Comparison of ENCODE assay signal across 8 cellular contexts in the genomic region with DNA sequence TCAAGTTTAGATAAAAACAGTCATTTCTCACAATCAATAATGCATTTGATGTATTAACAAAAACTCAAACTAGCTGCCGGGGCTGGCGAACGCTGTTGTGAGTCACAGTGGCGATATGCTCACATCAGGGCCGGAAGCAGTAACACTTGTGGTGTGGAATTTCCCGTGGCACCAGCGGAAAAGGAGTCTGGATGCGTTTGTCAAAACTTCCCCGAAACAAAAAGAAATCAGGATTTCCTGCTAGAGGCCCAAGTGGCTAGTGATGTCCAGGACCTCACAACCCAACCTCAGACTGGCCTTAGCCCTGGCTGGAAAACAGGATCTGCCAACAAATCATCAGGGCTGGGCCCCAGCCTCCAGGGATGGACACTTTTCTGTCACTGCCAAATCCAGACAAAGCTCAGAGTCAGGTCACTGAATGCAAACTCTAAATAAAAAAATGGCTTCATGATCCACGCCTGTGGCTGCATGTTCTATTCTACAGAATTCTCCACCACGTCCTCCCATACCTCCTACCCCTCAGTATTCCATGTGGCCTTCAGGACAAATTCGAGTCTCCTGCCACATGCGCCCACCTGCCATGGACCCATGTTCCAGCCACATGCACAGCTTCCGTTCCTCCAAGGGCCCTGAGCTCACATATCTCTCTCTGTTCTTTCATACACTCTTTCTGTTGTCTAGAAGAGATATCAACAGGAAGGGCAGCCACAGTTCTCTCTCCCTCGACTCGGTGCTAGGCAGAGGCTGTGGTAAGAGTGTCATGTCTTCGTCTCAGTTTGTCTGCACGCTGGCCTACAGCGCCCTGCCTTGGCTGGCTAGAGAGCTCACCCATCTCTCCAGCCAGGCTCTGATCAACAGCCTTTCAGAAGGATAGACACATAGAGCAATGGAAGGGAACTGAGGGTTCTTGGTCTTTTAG. TPM values are rescaled to one million over a fixed set of nuclear protein-coding genes. Genes with fewer than 3 reads are reported as not detected.
A peak's percentile ranks its signal among the peaks of the same experiment; 100 is the strongest.
DNase-seq lines count a peak whose midpoint lies in the region; ATAC-seq, FAIRE-seq and TF ChIP-seq lines count a peak whose summit lies in the region.

No MANE protein-coding gene starts in this region.

- intact Hi-C loops in K562 (cut with micrococcal nuclease) = no loop called here
- intact Hi-C loops in upper lobe of right lung (cut with DNase I) = no loop called here

- H3K4me1 ChIP-seq in K562 (replicated peaks in 1 of 2; ENCODE audit: control insufficient read depth in 2 of 2, insufficient read depth in 2 of 2, low read length in 2 of 2) (peaks cover 3 to 9% of the 10 kb centered on the region in 2 experiments; a peak in 3 of 5 replicates), trophoblast cell (ENCODE audit: control insufficient read depth in 1 of 2, insufficient read depth in 2 of 2, low read length in 2 of 2) (peaks cover 8 to 10% of the 10 kb centered on the region in 2 experiments), upper lobe of right lung (peaks cover 56% of the 10 kb centered on the region)

- H3K79me2 ChIP-seq in K562 (ENCODE audit: control insufficient read depth, insufficient read depth, low read length) (no peaks in the 10 kb centered on the region), trophoblast cell (ENCODE audit: control insufficient read depth, insufficient read depth, low read length, poor library complexity) (peaks cover 2% of the 10 kb centered on the region)

- no peak overlapping the region for H2BK5ac ChIP-seq in trophoblast cell (ENCODE audit: low read depth, low read length, poor library complexity)

- DNase-seq in GM10248 (ENCODE audit: extremely low spot score) (peak; percentile 66), WTC11 (ENCODE audit: low spot score) (no peak), K562 (ENCODE audit: extremely low read depth in 1 of 4, low spot score in 3 of 4) (no peak), trophoblast cell (peak; percentile 12 to 38), upper lobe of right lung (no peak), iPS-NIHi11 (ENCODE audit: low spot score) (no peak), AML-193 (lab: John Stamatoyannopoulos, UW) (no peak)
- no peak for DNase-seq in NK-92 treated with Interleukin-12 subunit alpha and Interleukin-12 subunit beta, amount 100 ng/mL, for 24 hours (lab: John Stamatoyannopoulos, UW)

- H3K9ac ChIP-seq in K562 (ENCODE audit: insufficient read depth in 1 of 2, low read depth in 2 of 2, low read length in 2 of 2) (peak overlapping the region in 1 of 2 experiments; percentile 55; a peak in 1 of 4 replicates), trophoblast cell (ENCODE audit: low read length) (no peak overlapping the region)

- H2BK12ac ChIP-seq in trophoblast cell (ENCODE audit: low read length) = no peak overlapping the region

- no peak for TF ChIP-seq RAD21 in K562 (CRISPR knock-in tag; conservative IDR thresholded peaks at IDR 0.05 in 1 of 2, IDR thresholded peaks at IDR 0.05 in 1 of 2)

- H3K79me1 ChIP-seq in trophoblast cell (ENCODE audit: low read length) = peaks cover 3% of the 10 kb centered on the region

- H4K12ac ChIP-seq in trophoblast cell (ENCODE audit: low read depth, low read length) = no peak overlapping the region

- no peak overlapping the region for H3K23ac ChIP-seq in trophoblast cell (ENCODE audit: low read length)

- POLR2A ChIA-PET in GM10248 (lab: Yijun Ruan, JAX) = interaction anchor here (0.9 to 1.4 kb wide), 2 partner anchors 16 to 36 kb away, joined by 3 read pairs; partner anchors contain the start of gene EHD4
- POLR2A ChIA-PET in WTC11 (lab: Charles Lee) = no interaction called here
- POLR2A ChIA-PET in K562 (lab: Yijun Ruan, JAX) = interaction anchor here (1.0 to 1.3 kb wide), 2 partner anchors 13 to 14 kb away, joined by 3 read pairs; no protein-coding TSS in a partner anchor

- no peak for TF ChIP-seq POLR2A in K562 (conservative IDR thresholded peaks at IDR 0.05)

- peaks cover 33% of the 10 kb centered on the region for H3K4me1 Mint-ChIP-seq in WTC11

- peak overlapping the region; percentile 81 for H3K27ac Mint-ChIP-seq in WTC11

- H4K20me1 ChIP-seq in K562 (replicated peaks; ENCODE audit: control insufficient read depth, insufficient read depth, low read length) = no peaks in the 10 kb centered on the region

- no peak for TF ChIP-seq EP300 in K562 (IDR thresholded peaks at IDR 0.05; ENCODE audit: low read length)

- TF ChIP-seq CTCF in GM10248 (IDR thresholded peaks at IDR 0.05; ENCODE audit: control extremely low read depth, extremely low read depth, low read depth, missing control alignments) (peak; percentile 57), WTC11 (IDR thresholded peaks at IDR 0.05) (no peak), K562 (IDR thresholded peaks at IDR 0.05 in 2 of 3, conservative IDR thresholded peaks at IDR 0.05 in 1 of 3; ENCODE audit: insufficient read depth in 2 of 3, low read depth in 1 of 3, low read length in 3 of 3) (peak in 1 of 3 experiments; percentile 17; a peak in 2 of 6 replicates), upper lobe of right lung (IDR thresholded peaks at IDR 0.05) (peak; percentile 15)

- no peak overlapping the region for H2AK5ac ChIP-seq in trophoblast cell (ENCODE audit: low read length)

- H3K27ac ChIP-seq in K562 (ENCODE audit: extremely low read depth, low read depth, low read length) (no peak overlapping the region), trophoblast cell (ENCODE audit: low read depth, low read length) (no peak overlapping the region), upper lobe of right lung (peak overlapping the region; percentile 79)

- peaks cover 4% of the 10 kb centered on the region; the same call in 2 of the 3 replicates for H3K36me3 ChIP-seq in K562 (ENCODE audit: control insufficient read depth, insufficient read depth, low read length)
- peaks cover 10 to 14% of the 10 kb centered on the region in 2 experiments for H3K36me3 ChIP-seq in trophoblast cell (ENCODE audit: control insufficient read depth in 1 of 2, insufficient read depth in 2 of 2, low read length in 2 of 2)
- peaks cover 19% of the 10 kb centered on the region for H3K36me3 ChIP-seq in upper lobe of right lung

- no peak overlapping the region for H3K4ac ChIP-seq in trophoblast cell (ENCODE audit: low read depth, low read length)

- no peak overlapping the region for H3K4me3 ChIP-seq in K562
- no peak overlapping the region for H3K4me3 ChIP-seq in trophoblast cell (ENCODE audit: low read depth, low read length)
- H3K4me3 ChIP-seq in upper lobe of right lung = no peak overlapping the region

- in situ Hi-C loops in K562 (cut with MboI) = no loop called here

- H2AFZ ChIP-seq in K562 (ENCODE audit: low read depth, low read length) (no peak overlapping the region), trophoblast cell (ENCODE audit: insufficient read depth, low read length, poor library complexity) (no peak overlapping the region)

- peaks cover 19% of the 10 kb centered on the region for H3K36me3 Mint-ChIP-seq in WTC11

- H3K27me3 ChIP-seq in K562 (ENCODE audit: control insufficient read depth in 2 of 2, insufficient read depth in 2 of 2, low read length in 2 of 2) (no peaks in the 10 kb centered on the region), trophoblast cell (ENCODE audit: insufficient read depth, low read length) (no peaks in the 10 kb centered on the region), upper lobe of right lung (no peaks in the 10 kb centered on the region)

- no peak overlapping the region for H3K14ac ChIP-seq in trophoblast cell (ENCODE audit: low read length)

- CTCF ChIA-PET in GM10248 (lab: Yijun Ruan, JAX) = interaction anchor here (0.6 to 2.1 kb wide), 10 partner anchors 11 to 163 kb away, joined by 3 to 6 read pairs (median 4); partner anchors contain the start of gene MAPKBP1
- CTCF ChIA-PET in WTC11 (lab: Charles Lee) = interaction anchor here (0.6 to 1.6 kb wide), 3 partner anchors 18 to 163 kb away, joined by 3 to 4 read pairs (median 3); partner anchors contain the start of gene MAPKBP1
- CTCF ChIA-PET in K562 (lab: Yijun Ruan, JAX; ENCODE audit: low intra/inter-chr PET ratio) = no interaction called here

- WGBS in K562 (ENCODE audit: insufficient coverage, low coverage, missing lambda C conversion rate) = 69% methylated on average over 19 of the region's 19 CpGs
- no CpG with 5 or more reads among the region's 19 CpGs for WGBS in trophoblast cell (ENCODE audit: extremely low coverage, insufficient coverage, insufficient read length)

- H2BK120ac ChIP-seq in trophoblast cell (ENCODE audit: insufficient read depth, low read length, poor library complexity) = no peak overlapping the region

- no peaks in the 10 kb centered on the region for H3K9me3 Mint-ChIP-seq in WTC11

- no peak overlapping the region for H3K4me3 Mint-ChIP-seq in WTC11

- ATAC-seq in WTC11 = no peak
- peak; percentile 66; the same call in 2 of the 3 replicates for ATAC-seq in K562
- peak; percentile 57 for ATAC-seq in upper lobe of right lung

- H3K27me3 Mint-ChIP-seq in WTC11 (ENCODE audit: low read depth) = no peaks in the 10 kb centered on the region

- H3K9me1 ChIP-seq in K562 (ENCODE audit: control insufficient read depth, insufficient read depth, low read length) = no peaks in the 10 kb centered on the region

- H3K4me2 ChIP-seq in K562 (ENCODE audit: insufficient read depth, low read length) (no peak overlapping the region), trophoblast cell (ENCODE audit: low read length) (no peak overlapping the region)

- H4K8ac ChIP-seq in trophoblast cell (ENCODE audit: low read depth, low read length) = no peak overlapping the region

- no peak overlapping the region for H4K91ac ChIP-seq in trophoblast cell (ENCODE audit: low read depth, low read length)

- no TSS peak for BruUV-seq in K562 (replicated peaks; lab: Mats Ljungman, UMichigan)

- no peak for FAIRE-seq in K562 (lab: Jason Lieb, UNC)

- H3K9me3 ChIP-seq in K562 (replicated peaks; ENCODE audit: control insufficient read depth, insufficient read depth, low read depth, low read length) (no peaks in the 10 kb centered on the region), trophoblast cell (ENCODE audit: insufficient read depth, low read depth, low read length) (peaks cover 2% of the 10 kb centered on the region), upper lobe of right lung (no peaks in the 10 kb centered on the region)

- H3K18ac ChIP-seq in trophoblast cell (ENCODE audit: low read length) = no peak overlapping the region

RNA-seq across cellular contexts. Expression of gene EHD4, which starts 35.4 kb away (rescaled TPM):
- total RNA-seq in WTC11 (2021) = 20.8 to 23.9 TPM (median 21.3 TPM) in 3 replicates
- 11.8 and 17.2 TPM in 2 replicates for total RNA-seq in K562 (2011; cell fraction: chromatin; rRNA removed; ENCODE audit: low replicate concordance)
- 15.1 and 17.0 TPM in 2 replicates for total RNA-seq in K562 (2011; cell fraction: nucleolus; rRNA removed)
- 14.4 and 16.6 TPM in 2 replicates for total RNA-seq in K562 (2011; cell fraction: nucleoplasm; rRNA removed)
- total RNA-seq in K562 (2014; rRNA removed) = 9.8 and 12.6 TPM in 2 replicates
- total RNA-seq in K562 (2014; rRNA removed; fragmentation: Illumina TruSeq; extraction: Trizol) = 4.6 and 5.2 TPM in 2 replicates
- 5.6 and 5.7 TPM in 2 replicates for total RNA-seq in K562 (2015; rRNA removed; fragmentation: Illumina TruSeq; extraction: Trizol)
- 10.3 and 11.4 TPM in 2 replicates for total RNA-seq in K562 (2021)
- polyA plus RNA-seq in K562 (2011; rRNA removed) = 6.4 and 7.4 TPM in 2 replicates
- polyA plus RNA-seq in K562 (2011; cell fraction: cytosol; rRNA removed) = 7.3 and 10.8 TPM in 2 replicates
- 4.1 and 4.5 TPM in 2 replicates for polyA plus RNA-seq in K562 (2011; cell fraction: nucleus; rRNA removed)
- 5.5 and 7.3 TPM in 2 replicates for polyA plus RNA-seq in K562 (2012)
- polyA plus RNA-seq in K562 (2014; fragmentation: Illumina TruSeq; extraction: Trizol) = 7.0 and 8.1 TPM in 2 replicates
- under 1 TPM; 0.89 to 0.96 TPM for polyA plus RNA-seq in K562 (2014; fragmentation: Nextera tagmentation; extraction: Ambion mirVana)
- polyA plus RNA-seq in K562 (2014; rRNA removed) = 7.5 and 7.7 TPM in 2 replicates
- polyA minus RNA-seq in K562 (2011; rRNA and poly(A)+ RNA removed) = 9.2 and 10.3 TPM in 2 replicates
- polyA minus RNA-seq in K562 (2011; cell fraction: cytosol; rRNA and poly(A)+ RNA removed) = 8.6 and 9.6 TPM in 2 replicates
- 6.9 and 10.0 TPM in 2 replicates for polyA minus RNA-seq in K562 (2011; cell fraction: nucleus; rRNA and poly(A)+ RNA removed)
- polyA plus RNA-seq in trophoblast cell (2013) = 18.8 and 19.6 TPM in 2 replicates
- 39.5 TPM for total RNA-seq in upper lobe of right lung

RNA-seq across cellular contexts. Expression of gene SPTBN5, which starts 43.1 kb away (rescaled TPM):
- total RNA-seq in WTC11 (2021) (1.2 to 2.3 TPM (median 2.0 TPM) in 3 replicates), K562 (2014; rRNA removed) (not detected in 2 replicates), K562 (2014; rRNA removed; fragmentation: Illumina TruSeq; extraction: Trizol) (not detected in 2 replicates), K562 (2015; rRNA removed; fragmentation: Illumina TruSeq; extraction: Trizol) (not detected in 2 replicates), K562 (2021) (0.02 TPM in 1 of 2 replicates, not detected in the other), upper lobe of right lung (1.9 TPM)
- 0.30 TPM in 1 of 2 replicates, not detected in the other for total RNA-seq in K562 (2011; cell fraction: chromatin; rRNA removed; ENCODE audit: low replicate concordance)
- total RNA-seq in K562 (2011; cell fraction: nucleolus; rRNA removed) = under 0.01 TPM in 2 replicates
- total RNA-seq in K562 (2011; cell fraction: nucleoplasm; rRNA removed) = 0.08 TPM in 1 of 2 replicates, not detected in the other
- polyA plus RNA-seq in K562 (2011; rRNA removed) (0.01 TPM in 1 of 2 replicates, not detected in the other), K562 (2014; fragmentation: Illumina TruSeq; extraction: Trizol) (not detected in 2 replicates), K562 (2014; fragmentation: Nextera tagmentation; extraction: Ambion mirVana) (not detected), K562 (2014; rRNA removed) (not detected in 2 replicates)
- 0.01 and 0.03 TPM in 2 replicates for polyA plus RNA-seq in K562 (2011; cell fraction: cytosol; rRNA removed)
- 0.15 and 0.20 TPM in 2 replicates for polyA plus RNA-seq in K562 (2011; cell fraction: nucleus; rRNA removed)
- polyA plus RNA-seq in K562 (2012) = under 0.01 and 0.03 TPM in 2 replicates
- polyA minus RNA-seq in K562 (2011; rRNA and poly(A)+ RNA removed) = not detected in 2 replicates
- polyA minus RNA-seq in K562 (2011; cell fraction: cytosol; rRNA and poly(A)+ RNA removed) = not detected in 2 replicates
- polyA minus RNA-seq in K562 (2011; cell fraction: nucleus; rRNA and poly(A)+ RNA removed) = under 0.01 TPM in 1 of 2 replicates, not detected in the other
- polyA plus RNA-seq in trophoblast cell (2013) = 0.53 and 0.55 TPM in 2 replicates

Comparison
In these comparisons a context has a peak if more than half of its experiments do, and no peak if none do; other contexts are left out.
1. DNase-seq: peak in GM10248 (single experiment) and trophoblast cell (2 of 2); none in WTC11 (single experiment), K562 (0 of 4), upper lobe of right lung (single experiment), iPS-NIHi11 (single experiment), NK-92 treated with Interleukin-12 subunit alpha and Interleukin-12 subunit beta, amount 100 ng/mL, for 24 hours (single experiment) and AML-193 (0 of 2).